15 cellular contexts compared by ENCODE assay signal in genomic region chr11:12120031-12121008, GRCh38. TPM values are rescaled to one million over a fixed set of nuclear protein-coding genes. Genes with fewer than 3 reads are reported as not detected.
DNase-seq lines count a peak whose midpoint lies in the region; ATAC-seq and TF ChIP-seq lines count a peak whose summit lies in the region.
"Had no signal": no experiment of that assay in that cellular context is flagged by ENCODE, and none has a peak within 500 bp of the region (broad histone marks: within the 10 kb centered on the region; RNA-seq: fewer than 3 reads in every experiment).

No MANE protein-coding gene starts in this region.

- peaks cover 38% of the 10 kb centered on the region for H3K4me1 ChIP-seq in fibroblast of lung (ENCODE audit: control insufficient read depth, extremely low read depth, insufficient read depth, low read length)
- peaks cover 0 to 12% of the 10 kb centered on the region in 2 donors for H3K4me1 ChIP-seq in thyroid gland

- H3K4me3 ChIP-seq in fibroblast of lung (replicated peaks in 1 of 4; ENCODE audit: control extremely low read depth in 1 of 4, insufficient read depth in 1 of 4, low read depth in 3 of 4, low read length in 4 of 4) (no peak overlapping the region), thyroid gland (replicated peaks in 1 of 3) (no peak overlapping the region)
- H3K4me3 ChIP-seq: left lung, psoas muscle had no signal

- H3K79me2 ChIP-seq in fibroblast of lung (ENCODE audit: control insufficient read depth, insufficient read depth, low read length): peaks cover 92% of the 10 kb centered on the region

- no peak overlapping the region for H3K4me3 Mint-ChIP-seq in stimulated activated memory B cell treated with anti-CD40 and anti-IgM and Interleukin-4, amounts not matched to agents 10 μg/mL and 1 μg/mL and 100 μg/mL, for 72 hours

- H2AFZ ChIP-seq in fibroblast of lung (ENCODE audit: low read length): no peak overlapping the region

- H3K27me3 ChIP-seq in fibroblast of lung (ENCODE audit: control insufficient read depth, insufficient read depth, low read length) (no peaks in the 10 kb centered on the region), thyroid gland (no peaks in the 10 kb centered on the region)
- H3K27me3 ChIP-seq: left lung had no signal

- H3K27ac ChIP-seq in fibroblast of lung (ENCODE audit: insufficient read depth, low read length) (peak overlapping the region; percentile 44), thyroid gland (peak overlapping the region in 1 of 3 donors; percentile 23)
- H3K27ac ChIP-seq: left lung, psoas muscle had no signal

- ATAC-seq in stimulated activated memory B cell treated with anti-CD40 and anti-IgM and Interleukin-4, amounts not matched to agents 10 μg/mL and 1 μg/mL and 100 μg/mL, for 72 hours: peak; percentile 11
- no peak for ATAC-seq in GM18868 (IDR thresholded peaks at IDR 0.05; ENCODE audit: unreplicated experiment)
- ATAC-seq: left lung had no signal

- H3K9me3 ChIP-seq in fibroblast of lung (ENCODE audit: control insufficient read depth, insufficient read depth, low read depth, low read length): no peaks in the 10 kb centered on the region
- H3K9me3 ChIP-seq in thyroid gland: no peaks in the 10 kb centered on the region
- H3K9me3 ChIP-seq: left lung, psoas muscle had no signal

- H3K36me3 Mint-ChIP-seq in stimulated activated memory B cell treated with anti-CD40 and anti-IgM and Interleukin-4, amounts not matched to agents 10 μg/mL and 1 μg/mL and 100 μg/mL, for 72 hours: no peaks in the 10 kb centered on the region

- H3K9me3 Mint-ChIP-seq in stimulated activated memory B cell treated with anti-CD40 and anti-IgM and Interleukin-4, amounts not matched to agents 10 μg/mL and 1 μg/mL and 100 μg/mL, for 72 hours: no peaks in the 10 kb centered on the region

- H4K20me1 ChIP-seq in fibroblast of lung (ENCODE audit: control insufficient read depth, extremely low read depth, insufficient read depth, low read length): no peaks in the 10 kb centered on the region

- peaks cover 47% of the 10 kb centered on the region for H3K27me3 Mint-ChIP-seq in stimulated activated memory B cell treated with anti-CD40 and anti-IgM and Interleukin-4, amounts not matched to agents 10 μg/mL and 1 μg/mL and 100 μg/mL, for 72 hours

- 90 to 92% methylated on average over 9 of the region's 9 CpGs for WGBS in thyroid gland, 2 donors

- no peak overlapping the region for H3K9ac ChIP-seq in fibroblast of lung (ENCODE audit: insufficient read depth, low read length)

- H3K4me2 ChIP-seq in fibroblast of lung (ENCODE audit: extremely low read depth, insufficient read depth, low read length): peak overlapping the region; percentile 32

- TF ChIP-seq POLR2A in thyroid gland (IDR thresholded peaks at IDR 0.05): no peak

- intact Hi-C loops in thyroid gland (cut with DNase I): no loop called here

- TF ChIP-seq CTCF in fibroblast of lung (conservative IDR thresholded peaks at IDR 0.05 in 1 of 2, IDR thresholded peaks at IDR 0.05 in 1 of 2; ENCODE audit: low read depth in 1 of 2, low read length in 2 of 2) (no peak), thyroid gland (IDR thresholded peaks at IDR 0.05) (no peak)

- H3K27ac Mint-ChIP-seq in stimulated activated memory B cell treated with anti-CD40 and anti-IgM and Interleukin-4, amounts not matched to agents 10 μg/mL and 1 μg/mL and 100 μg/mL, for 72 hours: no peak overlapping the region

- H3K36me3 ChIP-seq in fibroblast of lung (ENCODE audit: control insufficient read depth, insufficient read depth, low read length) (peaks cover 9% of the 10 kb centered on the region), thyroid gland (no peaks in the 10 kb centered on the region)
- H3K36me3 ChIP-seq: left lung had no signal

- DNase-seq in NCI-H524 (lab: John Stamatoyannopoulos, UW): peak; percentile 16 to 76
- no peak for DNase-seq in NCI-H524 treated with DMSO at 0.1 percent for 48 hours (lab: John Stamatoyannopoulos, UW)
- DNase-seq in RPMI7951 (ENCODE audit: low read depth): peak; percentile 58
- no peak for DNase-seq in fibroblast of lung (ENCODE audit: low read depth in 2 of 2)
- DNase-seq in inferior parietal cortex (ENCODE audit: extremely low spot score): no peak
- no peak for DNase-seq in thyroid gland
- DNase-seq: 8988T, amniotic stem cell, GF-D8, left lung, NCI-H1092, psoas muscle, RPMI8226 had no signal

- no peaks in the 10 kb centered on the region for H3K4me1 Mint-ChIP-seq in stimulated activated memory B cell treated with anti-CD40 and anti-IgM and Interleukin-4, amounts not matched to agents 10 μg/mL and 1 μg/mL and 100 μg/mL, for 72 hours

RNA-seq across cellular contexts. Expression of gene MICAL2, which starts 9.9 kb away (rescaled TPM):
- total RNA-seq in RPMI7951 (2014; rRNA removed; shearing (Covaris generic)): 58.6 TPM in 2 replicates
- total RNA-seq in fibroblast of lung (88.6 and 275 TPM in 2 replicates), thyroid gland (10 to 100 TPM; 27.4 to 63.6 (median 51.9) TPM)
- 78.5 and 120 TPM in 2 replicates for polyA plus RNA-seq in fibroblast of lung
- polyA plus RNA-seq in fibroblast of lung (2012): 125 and 167 TPM in 2 replicates
- 234 and 390 TPM in 2 replicates for polyA minus RNA-seq in fibroblast of lung (ENCODE audit: low replicate concordance)

Comparison
In these comparisons a context has a peak if more than half of its experiments do, and no peak if none do; other contexts are left out.
1. DNase-seq: peak in NCI-H524 (2 of 2) and RPMI7951 (single experiment); none in NCI-H524 treated with DMSO at 0.1 percent for 48 hours (single experiment), fibroblast of lung (0 of 2), inferior parietal cortex (single experiment) and thyroid gland (0 of 2).